Comparison of ENCODE assay signal across 9 cellular contexts in the genomic region with DNA sequence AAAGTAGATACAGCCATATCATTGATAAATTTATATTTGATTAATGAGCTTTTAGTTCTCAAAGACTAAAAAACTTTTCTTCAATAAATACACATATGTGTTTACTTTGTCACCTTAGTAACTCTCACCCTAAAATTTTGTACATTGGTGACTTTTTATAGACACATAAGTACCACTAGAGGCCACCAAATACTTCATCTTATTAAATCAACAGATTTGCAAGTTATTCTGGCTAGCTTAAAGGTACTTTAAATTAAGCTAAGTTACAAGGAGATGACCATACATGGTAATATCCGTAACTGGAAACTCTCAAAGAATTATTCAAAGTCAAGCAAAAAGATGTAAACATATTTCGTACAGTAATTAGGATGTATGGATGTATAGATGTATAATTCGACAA.
DNase-seq lines count a peak whose midpoint lies in the region; ATAC-seq, FAIRE-seq and TF ChIP-seq lines count a peak whose summit lies in the region.
"Had no signal": no experiment of that assay in that cellular context is flagged by ENCODE, and none has a peak within 500 bp of the region (broad histone marks: within the 10 kb centered on the region; RNA-seq: fewer than 3 reads in every experiment).

No MANE protein-coding gene starts in this region.

- no peak overlapping the region for H3K27ac ChIP-seq in gastroesophageal sphincter

- H3K9me3 ChIP-seq in gastroesophageal sphincter = no peaks in the 10 kb centered on the region

- TF ChIP-seq POLR2A in gastroesophageal sphincter (IDR thresholded peaks at IDR 0.05) = no peak

- no peak overlapping the region for H3K4me3 ChIP-seq in gastroesophageal sphincter

- TF ChIP-seq CTCF in gastroesophageal sphincter (IDR thresholded peaks at IDR 0.05) = peak in 1 of 4 experiments; percentile 21

- 94 to 98% methylated on average over 3 of the region's 3 CpGs for WGBS in gastroesophageal sphincter (ENCODE audit: low coverage in 1 of 2), 2 donors

- H3K27me3 ChIP-seq in gastroesophageal sphincter = no peaks in the 10 kb centered on the region

- peak; percentile 75 for FAIRE-seq in TTC549 (lab: Jason Lieb, UNC)
- FAIRE-seq: GM12891 had no signal

- TF ChIP-seq EP300 in gastroesophageal sphincter (IDR thresholded peaks at IDR 0.05) = no peak

- H3K36me3 ChIP-seq in gastroesophageal sphincter = no peaks in the 10 kb centered on the region

- no peaks in the 10 kb centered on the region for H3K4me1 ChIP-seq in gastroesophageal sphincter

- ATAC-seq in gastroesophageal sphincter (no peak), HG03280 (IDR thresholded peaks at IDR 0.05; ENCODE audit: unreplicated experiment) (no peak)

- peak; percentile 63 to 78 for DNase-seq in AML-193 (lab: John Stamatoyannopoulos, UW)
- peak; percentile 16 for DNase-seq in HT1080 (ENCODE audit: low read depth)
- DNase-seq in hepatic stellate cell (ENCODE audit: low spot score) = peak; percentile 12
- DNase-seq in NCI-H82 (lab: John Stamatoyannopoulos, UW) = no peak
- DNase-seq in stimulated activated CD4-positive, alpha-beta T cell treated with anti-CD3 and anti-CD28 coated beads, Interleukin-4, amount 100 ng/mL, for 24 hours = no peak

Comparison
In these comparisons a context has a peak if more than half of its experiments do, and no peak if none do; other contexts are left out.
1. DNase-seq: peak in AML-193 (2 of 2), HT1080 (single experiment) and hepatic stellate cell (single experiment); none in NCI-H82 (single experiment) and stimulated activated CD4-positive, alpha-beta T cell treated with anti-CD3 and anti-CD28 coated beads, Interleukin-4, amount 100 ng/mL, for 24 hours (single experiment).